11 cellular contexts compared by ENCODE assay signal in the genomic region with DNA sequence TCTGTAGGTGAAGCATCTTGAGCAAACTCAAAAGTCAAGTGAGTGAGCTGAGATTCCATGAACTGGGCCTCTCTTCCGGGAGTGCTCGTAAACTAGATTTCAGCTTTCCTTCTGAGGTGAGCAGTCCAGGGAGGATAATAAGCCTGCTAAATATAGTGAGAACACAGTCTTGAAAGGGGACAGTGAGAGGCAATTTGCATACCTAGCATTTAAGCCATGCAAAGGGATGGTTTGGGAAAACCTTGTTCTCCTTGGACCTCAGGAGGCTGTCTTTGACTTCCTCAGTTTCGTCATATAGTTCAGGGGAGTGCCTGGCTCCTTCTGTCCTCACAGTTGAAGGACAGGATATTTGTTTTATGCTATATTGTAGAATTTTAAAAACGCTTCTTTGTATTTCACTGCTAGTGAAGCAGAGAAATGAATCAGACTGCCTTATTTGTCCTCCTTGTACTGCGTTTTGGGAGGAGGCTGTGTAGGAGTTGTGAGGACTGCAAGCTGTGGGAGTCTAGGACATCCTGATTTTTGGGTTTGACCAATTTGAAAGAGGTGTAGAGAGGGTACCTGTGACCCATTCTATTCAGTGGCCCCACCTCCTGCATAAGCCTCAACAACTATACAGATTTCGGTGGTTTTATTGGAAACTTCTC. TPM values are rescaled to one million over a fixed set of nuclear protein-coding genes. Genes with fewer than 3 reads are reported as not detected.
DNase-seq lines count a peak whose midpoint lies in the region; ATAC-seq and TF ChIP-seq lines count a peak whose summit lies in the region.
"Had no signal": no experiment of that assay in that cellular context is flagged by ENCODE, and none has a peak within 500 bp of the region (broad histone marks: within the 10 kb centered on the region; RNA-seq: fewer than 3 reads in every experiment).

No MANE protein-coding gene starts in this region.

- H3K4me1 ChIP-seq in gastroesophageal sphincter (peaks cover 3 to 65% (median 24%) of the 10 kb centered on the region in 3 donors), uterus (peaks cover 16 to 22% of the 10 kb centered on the region in 2 donors)

- peaks cover 48% of the 10 kb centered on the region for H3K36me3 Mint-ChIP-seq in activated naive CD4-positive, alpha-beta T cell treated with anti-CD3 and anti-CD28 coated beads, Interleukin-2, amount 10 ng/mL, durations not matched to agents 7 days and 5 days
- peaks cover 8% of the 10 kb centered on the region for H3K36me3 Mint-ChIP-seq in activated B cell treated with CpG ODN at 0.5 μM for 24 hours (ENCODE audit: low read depth)

- no peaks in the 10 kb centered on the region for H3K27me3 Mint-ChIP-seq in activated naive CD4-positive, alpha-beta T cell treated with anti-CD3 and anti-CD28 coated beads, Interleukin-2, amount 10 ng/mL, durations not matched to agents 7 days and 5 days
- H3K27me3 Mint-ChIP-seq in activated B cell treated with CpG ODN at 0.5 μM for 24 hours, result no peaks in the 10 kb centered on the region

- intact Hi-C loops in activated B cell treated with CpG ODN at 0.5 μM for 24 hours (cut with micrococcal nuclease), result loop anchor here (1.0 kb wide), 2 partner anchors 11 to 18 kb away; no protein-coding TSS in a partner anchor
- intact Hi-C loops in uterus (cut with DNase I; ENCODE audit: low total_unique reads), result no loop called here

- no peaks in the 10 kb centered on the region for H3K9me3 Mint-ChIP-seq in activated naive CD4-positive, alpha-beta T cell treated with anti-CD3 and anti-CD28 coated beads, Interleukin-2, amount 10 ng/mL, durations not matched to agents 7 days and 5 days
- H3K9me3 Mint-ChIP-seq in activated B cell treated with CpG ODN at 0.5 μM for 24 hours, result no peaks in the 10 kb centered on the region

- CTCF ChIA-PET in activated naive CD4-positive, alpha-beta T cell treated with anti-CD3 and anti-CD28 coated beads, Interleukin-2, amount 10 ng/mL, durations not matched to agents 7 days and 5 days (lab: Charles Lee), result interaction anchor here (0.8 to 8.2 kb wide), 2 partner anchors 13 to 45 kb away, joined by 3 to 63 read pairs; partner anchors contain the start of genes SORL1 and SORL1-AS1
- CTCF ChIA-PET in activated B cell treated with CpG ODN at 0.5 μM for 24 hours (lab: Charles Lee), result interaction anchor here (1.1 to 1.4 kb wide), 2 partner anchors 12 to 144 kb away, joined by 3 to 4 read pairs; no protein-coding TSS in a partner anchor

- H3K9me3 ChIP-seq in gastroesophageal sphincter (no peaks in the 10 kb centered on the region), uterus (no peaks in the 10 kb centered on the region)

- ATAC-seq in activated B cell treated with CpG ODN at 0.5 μM for 24 hours (ENCODE audit: low read depth), result no peak
- no peak for ATAC-seq in gastroesophageal sphincter

- TF ChIP-seq CTCF in activated B cell treated with CpG ODN at 0.5 μM for 24 hours (IDR thresholded peaks at IDR 0.05), result no peak
- no peak for TF ChIP-seq CTCF in gastroesophageal sphincter (IDR thresholded peaks at IDR 0.05)
- no peak for TF ChIP-seq CTCF in uterus (IDR thresholded peaks at IDR 0.05)

- TF ChIP-seq POLR2A in gastroesophageal sphincter (IDR thresholded peaks at IDR 0.05), result no peak
- no peak for TF ChIP-seq POLR2A in uterus (IDR thresholded peaks at IDR 0.05)

- WGBS in gastroesophageal sphincter (ENCODE audit: low coverage in 1 of 2), 2 donors, result 14 to 48% methylated on average over 2 to 6 of the region's 6 CpGs

- DNase-seq in activated naive CD4-positive, alpha-beta T cell treated with anti-CD3 and anti-CD28 coated beads, Interleukin-2, amount 10 ng/mL, durations not matched to agents 7 days and 5 days, result no peak
- no peak for DNase-seq in activated naive CD4-positive, alpha-beta T cell (lab: John Stamatoyannopoulos, UW)
- DNase-seq in activated B cell treated with CpG ODN at 0.5 μM for 24 hours (no peak), uterus (no peak), HUDEP-2 (lab: John Stamatoyannopoulos, UW; ENCODE audit: unreplicated experiment in 76 of 76) (no peak), NCI-H82 (lab: John Stamatoyannopoulos, UW) (no peak), GM03348 (ENCODE audit: low spot score) (no peak)
- DNase-seq: cortex of kidney, NCI-H1417 treated with DMSO at 0.1 percent for 48 hours had no signal

- peak overlapping the region; percentile 55 to 83 (median 82) for H3K27ac ChIP-seq in gastroesophageal sphincter
- peak overlapping the region; percentile 70 to 78 for H3K27ac ChIP-seq in uterus
- H3K27ac ChIP-seq: hepatocyte had no signal

- H3K36me3 ChIP-seq in gastroesophageal sphincter, result no peaks in the 10 kb centered on the region
- H3K36me3 ChIP-seq in uterus, result no peaks in the 10 kb centered on the region

- H3K4me3 Mint-ChIP-seq in activated naive CD4-positive, alpha-beta T cell treated with anti-CD3 and anti-CD28 coated beads, Interleukin-2, amount 10 ng/mL, durations not matched to agents 7 days and 5 days, result peak overlapping the region; percentile 45
- peak overlapping the region; percentile 61 for H3K4me3 Mint-ChIP-seq in activated B cell treated with CpG ODN at 0.5 μM for 24 hours

- peak overlapping the region; percentile 95 for H3K27ac Mint-ChIP-seq in activated naive CD4-positive, alpha-beta T cell treated with anti-CD3 and anti-CD28 coated beads, Interleukin-2, amount 10 ng/mL, durations not matched to agents 7 days and 5 days
- peak overlapping the region; percentile 89 for H3K27ac Mint-ChIP-seq in activated B cell treated with CpG ODN at 0.5 μM for 24 hours

- H3K27me3 ChIP-seq in gastroesophageal sphincter, result no peaks in the 10 kb centered on the region
- H3K27me3 ChIP-seq in uterus, result no peaks in the 10 kb centered on the region
- H3K27me3 ChIP-seq: hepatocyte had no signal

- peaks cover 99% of the 10 kb centered on the region for H3K4me1 Mint-ChIP-seq in activated naive CD4-positive, alpha-beta T cell treated with anti-CD3 and anti-CD28 coated beads, Interleukin-2, amount 10 ng/mL, durations not matched to agents 7 days and 5 days
- peaks cover 97% of the 10 kb centered on the region for H3K4me1 Mint-ChIP-seq in activated B cell treated with CpG ODN at 0.5 μM for 24 hours

- no peak for TF ChIP-seq EP300 in gastroesophageal sphincter (IDR thresholded peaks at IDR 0.05)

- POLR2A ChIA-PET in activated B cell treated with CpG ODN at 0.5 μM for 24 hours (lab: Charles Lee), result interaction anchor here (1.1 to 10.2 kb wide), 3 partner anchors 14 to 96 kb away, joined by 3 to 148 read pairs (median 4); partner anchors contain the start of genes SORL1 and SORL1-AS1

- H3K4me3 ChIP-seq in gastroesophageal sphincter (no peak overlapping the region), uterus (no peak overlapping the region)
- H3K4me3 ChIP-seq: hepatocyte had no signal

RNA-seq across cellular contexts. Expression of gene SORL1, which starts 11.7 kb away (rescaled TPM):
- total RNA-seq in activated B cell treated with CpG ODN at 0.5 μM for 24 hours, result 159 and 180 TPM in 2 replicates
- total RNA-seq in gastroesophageal sphincter, result 10 to 100 TPM in 2 of 4 donors, 1 to 10 TPM in 2; 7.1 to 12.6 (median 10.6) TPM
- 10 to 100 TPM in 3 of 4 donors, 1 to 10 TPM in 1; 7.6 to 42.6 (median 17.2) TPM for total RNA-seq in uterus
